Comparison of ENCODE assay signal across 18 cellular contexts in genomic region chr13:103291693-103292572, GRCh38.
DNase-seq lines count a peak whose midpoint lies in the region; ATAC-seq, FAIRE-seq and TF ChIP-seq lines count a peak whose summit lies in the region.
"Had no signal": no experiment of that assay in that cellular context is flagged by ENCODE, and none has a peak within 500 bp of the region (broad histone marks: within the 10 kb centered on the region; RNA-seq: fewer than 3 reads in every experiment).

No MANE protein-coding gene starts in this region.

- SMC1A ChIA-PET in GM12878 (lab: Charles Lee; ENCODE audit: uncharacterized antibody, unreplicated experiment): interaction anchor here (0.7 to 4.3 kb wide), 12 partner anchors 11 to 376 kb away, joined by 3 to 41 read pairs (median 4); no protein-coding TSS in a partner anchor

- H4K20me1 ChIP-seq in GM12878 (ENCODE audit: control insufficient read depth, insufficient read depth): no peaks in the 10 kb centered on the region

- CTCF ChIA-PET in GM12878 (lab: Yijun Ruan, JAX): interaction anchor here (0.8 to 1.4 kb wide), 5 partner anchors 11 to 102 kb away, joined by 3 to 4 read pairs (median 3); no protein-coding TSS in a partner anchor

- H3K79me2 ChIP-seq in GM12878 (ENCODE audit: control insufficient read depth, insufficient read depth, low read length): no peaks in the 10 kb centered on the region

- H3K9me3 ChIP-seq in GM12878 (replicated peaks; ENCODE audit: control insufficient read depth, insufficient read depth, low read length): no peaks in the 10 kb centered on the region; the same call in 2 of the 3 replicates

- no peaks in the 10 kb centered on the region for H3K27me3 Mint-ChIP-seq in progenitor cell of endocrine pancreas
- H3K27me3 Mint-ChIP-seq: dendritic cell treated with granulocyte-macrophage colony-stimulating factor and Interleukin-4, amounts not matched to agents 40 ng/mL and 50 ng/mL, for 4 days had no signal

- in situ Hi-C loops in GM12878 (cut with MboI) (no loop called here), GM13976 (cut with MboI; ENCODE audit: low sequenced_read_pairs, unreplicated experiment) (no loop called here)

- DNase-seq in DMS 273 treated with DMSO at 0.1 percent for 48 hours (lab: John Stamatoyannopoulos, UW) (peak; percentile 15), GM12878 (ENCODE audit: low read depth, low spot score) (no peak), progenitor cell of endocrine pancreas (ENCODE audit: low spot score, unreplicated experiment) (no peak), GM13976 (ENCODE audit: low spot score) (no peak), COLO668 (lab: John Stamatoyannopoulos, UW; ENCODE audit: unreplicated experiment) (no peak)
- no peak for DNase-seq in stimulated activated CD8-positive, alpha-beta memory T cell treated with anti-CD3 and anti-CD28 coated beads, Interleukin-4, amount 100 ng/mL, for 48 hours
- DNase-seq: aorta; kidney; NCI-H1417 treated with DMSO at 0.1 percent for 48 hours; NCI-H510A treated with DMSO at 0.1 percent for 48 hours; stimulated activated CD4-positive, alpha-beta T cell treated with anti-CD3 and anti-CD28 coated beads, Interleukin-4, amount 100 ng/mL, for 4 hours; tibial artery had no signal

- WGBS in GM12878 (ENCODE audit: insufficient coverage, insufficient replicate concordance, low lambda C conversion rate, missing lambda C conversion rate): 1% methylated on average over 3 of the region's 3 CpGs

- H3K4me3 Mint-ChIP-seq in progenitor cell of endocrine pancreas (ENCODE audit: low read depth): no peak overlapping the region
- H3K4me3 Mint-ChIP-seq: dendritic cell treated with granulocyte-macrophage colony-stimulating factor and Interleukin-4, amounts not matched to agents 40 ng/mL and 50 ng/mL, for 4 days had no signal

- ATAC-seq in GM19452 (IDR thresholded peaks at IDR 0.05; ENCODE audit: unreplicated experiment) (peak; percentile 60), HG03378 (IDR thresholded peaks at IDR 0.05; ENCODE audit: unreplicated experiment) (peak; percentile 50), GM12878 (peak; percentile 69)

- H2AFZ ChIP-seq in GM12878 (ENCODE audit: control insufficient read depth, low read depth, low read length): peak overlapping the region; percentile 64

- TF ChIP-seq POLR2A in GM12878 (IDR thresholded peaks at IDR 0.05; ENCODE audit: low read depth, low read length): no peak

- TF ChIP-seq CTCF in GM12878 (IDR thresholded peaks at IDR 0.05 in 2 of 3, conservative IDR thresholded peaks at IDR 0.05 in 1 of 3; ENCODE audit: control insufficient read depth in 2 of 3, extremely low read depth in 1 of 3, insufficient read depth in 1 of 3, low read depth in 3 of 3, low read length in 3 of 3) (no peak), progenitor cell of endocrine pancreas (IDR thresholded peaks at IDR 0.05; ENCODE audit: unreplicated experiment) (no peak), GM13976 (IDR thresholded peaks at IDR 0.05; ENCODE audit: borderline replicate concordance, control extremely low read depth, extremely low read depth, insufficient read depth, missing control alignments) (no peak)

- RAD21 ChIA-PET in GM12878 (lab: Charles Lee; ENCODE audit: unreplicated experiment): interaction anchor here (0.6 to 2.0 kb wide), 6 partner anchors 9 to 390 kb away, joined by 3 to 24 read pairs (median 4); no protein-coding TSS in a partner anchor

- H3K27ac ChIP-seq in GM12878 (ENCODE audit: control insufficient read depth, insufficient read depth): no peak overlapping the region
- H3K27ac ChIP-seq: esophagus muscularis mucosa, tibial artery, VCaP had no signal

- TF ChIP-seq EP300 in GM12878 (IDR thresholded peaks at IDR 0.05; ENCODE audit: borderline replicate concordance in 1 of 2, control insufficient read depth in 1 of 2, low read depth in 2 of 2, low read length in 2 of 2): no peak

- POLR2A ChIA-PET in GM12878 (lab: Charles Lee): interaction anchor here (1.7 kb wide), 1 partner anchor 15 kb away, joined by 5 read pairs; no protein-coding TSS in a partner anchor

- H3K36me3 Mint-ChIP-seq in progenitor cell of endocrine pancreas (ENCODE audit: insufficient read depth): no peaks in the 10 kb centered on the region

- H3K27me3 ChIP-seq in GM12878 (replicated peaks in 1 of 2; ENCODE audit: control insufficient read depth in 2 of 2, insufficient read depth in 2 of 2, low read length in 1 of 2): no peaks in the 10 kb centered on the region
- H3K27me3 ChIP-seq: esophagus muscularis mucosa, tibial artery had no signal

- no peak overlapping the region for H3K4me3 ChIP-seq in GM12878
- H3K4me3 ChIP-seq: esophagus muscularis mucosa, tibial artery had no signal

- no peak for FAIRE-seq in GM12878 (lab: Jason Lieb, UNC)
- FAIRE-seq: kidney, RCC 7860 had no signal

- H3K4me1 ChIP-seq in GM12878 (ENCODE audit: control insufficient read depth, insufficient read depth, low read length): no peaks in the 10 kb centered on the region
- H3K4me1 ChIP-seq: esophagus muscularis mucosa, tibial artery had no signal

- no peak for TF ChIP-seq RAD21 in GM12878 (IDR thresholded peaks at IDR 0.05; ENCODE audit: insufficient read depth, low read depth, low read length)

- no peak overlapping the region for H3K4me2 ChIP-seq in GM12878 (ENCODE audit: control insufficient read depth, insufficient read depth)

- H3K36me3 ChIP-seq in GM12878 (ENCODE audit: control insufficient read depth in 2 of 2, insufficient read depth in 2 of 2, low read length in 1 of 2): no peaks in the 10 kb centered on the region
- H3K36me3 ChIP-seq: esophagus muscularis mucosa, tibial artery had no signal

- no TSS peak for BruUV-seq in GM12878 (replicated peaks; lab: Mats Ljungman, UMichigan)

- intact Hi-C loops in GM12878 (cut with micrococcal nuclease; ENCODE audit: unreplicated experiment): no loop called here

- peaks cover 2% of the 10 kb centered on the region for H3K4me1 Mint-ChIP-seq in progenitor cell of endocrine pancreas (ENCODE audit: low read depth)

- H3K27ac Mint-ChIP-seq in progenitor cell of endocrine pancreas: no peak overlapping the region
- H3K27ac Mint-ChIP-seq: dendritic cell treated with granulocyte-macrophage colony-stimulating factor and Interleukin-4, amounts not matched to agents 40 ng/mL and 50 ng/mL, for 4 days had no signal

- H3K9ac ChIP-seq in GM12878 (ENCODE audit: control insufficient read depth, insufficient read depth, low read length): no peak overlapping the region

- peaks cover 5% of the 10 kb centered on the region for H3K9me3 Mint-ChIP-seq in progenitor cell of endocrine pancreas (ENCODE audit: low read depth)

TF ChIP-seq in GM12878, 131 proteins besides CTCF, POLR2A, EP300 and RAD21:
- TF ChIP-seq DPF2 (IDR thresholded peaks at IDR 0.05): 0 out of 2 replicates have a peak, but pooled peaks have one; percentile 24
- no peak for TF ChIP-seq CEBPB (IDR thresholded peaks at IDR 0.05; ENCODE audit: borderline replicate concordance in 1 of 2, low read depth in 2 of 2, low read length in 2 of 2)
- peak in 1 of 2 experiments; percentile 21; a peak in 2 of 4 replicates for TF ChIP-seq IKZF2 (IDR thresholded peaks at IDR 0.05)
- TF ChIP-seq, protein P1, sequence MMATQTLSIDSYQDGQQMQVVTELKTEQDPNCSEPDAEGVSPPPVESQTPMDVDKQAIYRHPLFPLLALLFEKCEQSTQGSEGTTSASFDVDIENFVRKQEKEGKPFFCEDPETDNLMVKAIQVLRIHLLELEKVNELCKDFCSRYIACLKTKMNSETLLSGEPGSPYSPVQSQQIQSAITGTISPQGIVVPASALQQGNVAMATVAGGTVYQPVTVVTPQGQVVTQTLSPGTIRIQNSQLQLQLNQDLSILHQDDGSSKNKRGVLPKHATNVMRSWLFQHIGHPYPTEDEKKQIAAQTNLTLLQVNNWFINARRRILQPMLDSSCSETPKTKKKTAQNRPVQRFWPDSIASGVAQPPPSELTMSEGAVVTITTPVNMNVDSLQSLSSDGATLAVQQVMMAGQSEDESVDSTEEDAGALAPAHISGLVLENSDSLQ (IDR thresholded peaks at IDR 0.05): peak; percentile 96
- 0 out of 2 replicates have a peak, but pooled peaks have one; percentile 11 for TF ChIP-seq IKZF1 (conservative IDR thresholded peaks at IDR 0.05)
- TF ChIP-seq IRF4 (IDR thresholded peaks at IDR 0.05; ENCODE audit: low read depth, low read length): no peak
- peak; percentile 86 for TF ChIP-seq PBX3 (IDR thresholded peaks at IDR 0.05; ENCODE audit: insufficient replicate concordance, low read depth, low read length)
- no peak for TF ChIP-seq BRCA1 (IDR thresholded peaks at IDR 0.05; ENCODE audit: low read depth, low read length)
